Comparison of ENCODE assay signal across 15 cellular contexts in genomic region chr16:81471882-81472281, GRCh38.
"Had no signal": no experiment of that assay in that cellular context is flagged by ENCODE, and none has a peak within 500 bp of the region (broad histone marks: within the 10 kb centered on the region; RNA-seq: fewer than 3 reads in every experiment).

No MANE protein-coding gene starts in this region.

- H3K27me3 Mint-ChIP-seq: activated CD4-positive, alpha-beta memory T cell treated with anti-CD3 and anti-CD28 coated beads for 36 hours; activated naive CD8-positive, alpha-beta T cell treated with anti-CD3 and anti-CD28 coated beads, Interleukin-2, amount 50 U/mL, for 24 hours; type B pancreatic cell had no signal

- H3K27ac ChIP-seq: ascending aorta, left ventricle myocardium inferior had no signal

- H3K4me3 Mint-ChIP-seq: activated CD4-positive, alpha-beta memory T cell treated with anti-CD3 and anti-CD28 coated beads for 36 hours; activated naive CD8-positive, alpha-beta T cell treated with anti-CD3 and anti-CD28 coated beads, Interleukin-2, amount 50 U/mL, for 24 hours; activated T-cell treated with anti-CD3 and anti-CD28 coated beads, Interleukin-2, amount 50 U/mL, for 72 hours; stimulated activated effector memory CD8-positive, alpha-beta T cell treated with anti-CD3 and anti-CD28 coated beads, Interleukin-12 subunit alpha, Interleukin-12 subunit beta, amount 100 ng/mL, for 72 hours; type B pancreatic cell had no signal

- FAIRE-seq: keratinocyte, small intestine had no signal

- H3K27me3 ChIP-seq: ascending aorta, esophagus squamous epithelium had no signal

- H3K36me3 ChIP-seq: ascending aorta had no signal

- H3K4me3 ChIP-seq: ascending aorta, esophagus squamous epithelium, left ventricle myocardium inferior had no signal

- H3K9me3 ChIP-seq: ascending aorta, esophagus squamous epithelium, left ventricle myocardium inferior had no signal

- DNase-seq: activated CD4-positive, alpha-beta memory T cell treated with anti-CD3 and anti-CD28 coated beads for 36 hours; activated CD4-positive, CD25-positive, alpha-beta regulatory T cell treated with anti-CD3 and anti-CD28 coated beads, Interleukin-2, amount 50 U/mL, for 72 hours; activated CD8-positive, alpha-beta memory T cell treated with anti-CD3 and anti-CD28 coated beads, Interleukin-2, amount 50 U/mL, for 4 hours; activated naive CD8-positive, alpha-beta T cell treated with anti-CD3 and anti-CD28 coated beads, Interleukin-2, amount 50 U/mL, for 24 hours; activated T-cell treated with anti-CD3 and anti-CD28 coated beads, Interleukin-2, amount 50 U/mL, for 72 hours; esophagus squamous epithelium; foreskin fibroblast; left ventricle myocardium inferior; mesenchymal stem cell; retina; small intestine had no signal

- H3K9me3 Mint-ChIP-seq: activated CD4-positive, alpha-beta memory T cell treated with anti-CD3 and anti-CD28 coated beads for 36 hours; activated naive CD8-positive, alpha-beta T cell treated with anti-CD3 and anti-CD28 coated beads, Interleukin-2, amount 50 U/mL, for 24 hours; activated T-cell treated with anti-CD3 and anti-CD28 coated beads, Interleukin-2, amount 50 U/mL, for 72 hours; stimulated activated effector memory CD8-positive, alpha-beta T cell treated with anti-CD3 and anti-CD28 coated beads, Interleukin-12 subunit alpha, Interleukin-12 subunit beta, amount 100 ng/mL, for 72 hours; type B pancreatic cell had no signal

- H3K27ac Mint-ChIP-seq: activated CD4-positive, alpha-beta memory T cell treated with anti-CD3 and anti-CD28 coated beads for 36 hours; activated naive CD8-positive, alpha-beta T cell treated with anti-CD3 and anti-CD28 coated beads, Interleukin-2, amount 50 U/mL, for 24 hours; activated T-cell treated with anti-CD3 and anti-CD28 coated beads, Interleukin-2, amount 50 U/mL, for 72 hours; type B pancreatic cell had no signal

- ATAC-seq: activated naive CD8-positive, alpha-beta T cell treated with anti-CD3 and anti-CD28 coated beads, Interleukin-2, amount 50 U/mL, for 24 hours; activated T-cell treated with anti-CD3 and anti-CD28 coated beads, Interleukin-2, amount 50 U/mL, for 72 hours; stimulated activated effector memory CD8-positive, alpha-beta T cell treated with anti-CD3 and anti-CD28 coated beads, Interleukin-12 subunit alpha, Interleukin-12 subunit beta, amount 100 ng/mL, for 72 hours had no signal
